Comparison of ENCODE assay signal across 8 cellular contexts in genomic region chr7:149838224-149838991, GRCh38. TPM values are rescaled to one million over a fixed set of nuclear protein-coding genes. Genes with fewer than 3 reads are reported as not detected.
A peak's percentile ranks its signal among the peaks of the same experiment; 100 is the strongest.
DNase-seq lines count a peak whose midpoint lies in the region; ATAC-seq, FAIRE-seq and TF ChIP-seq lines count a peak whose summit lies in the region.

Gene ZNF862, plus strand, starts transcription at chr7:149838375. Its CDS starts 237 bp downstream, at chr7:149838612.

- no peak for TF ChIP-seq CTCF in adrenal gland (IDR thresholded peaks at IDR 0.05)
- peak in 1 of 12 donors; percentile 22 for TF ChIP-seq CTCF in heart left ventricle (IDR thresholded peaks at IDR 0.05)
- peak in 2 of 6 experiments; percentile 19 to 27 for TF ChIP-seq CTCF in upper lobe of left lung (IDR thresholded peaks at IDR 0.05)

- intact Hi-C loops in adrenal gland (cut with DNase I) (no loop called here), heart left ventricle (cut with DNase I) (loop anchor here in 7 of 10 donors (2.0 to 10.0 kb wide), 8 partner anchors 34 to 554 kb away; partner anchors contain the start of genes ATP6V0E2 (in 4 of the 7) and ZNF467 (in 4 of the 7)), posterior cingulate gyrus (cut with DNase I) (loop anchor here (1.0 kb wide), 1 partner anchor 35 kb away; the partner anchor contains the start of gene ATP6V0E2)

- H3K27ac ChIP-seq in adrenal gland (peak within 1 kb of the TSS; percentile 28 to 91 (median 82)), heart left ventricle (peak within 1 kb of the TSS in 11 of 12 donors; percentile 79 to 96 (median 91)), upper lobe of left lung (peak within 1 kb of the TSS; percentile 85 to 94 (median 88))

- peaks cover 5 to 14% of the 10 kb centered on the region in 2 donors for H3K4me1 ChIP-seq in adrenal gland (replicated peaks in 1 of 2)
- H3K4me1 ChIP-seq in heart left ventricle, result peaks cover 0 to 17% (median 13%) of the 10 kb centered on the region in 12 donors
- H3K4me1 ChIP-seq in upper lobe of left lung, result peaks cover 5 to 17% (median 11%) of the 10 kb centered on the region in 4 donors

- DNase-seq in GM12892 (ENCODE audit: insufficient read length) (peak; percentile 98), NCI-H146 (lab: John Stamatoyannopoulos, UW) (peak; percentile 98), T-helper 1 cell (peak; percentile 89 to 98 (median 94)), adrenal gland (peak; percentile 97 to 99 (median 98)), heart left ventricle (peak; percentile 98 to 99 (median 99)), posterior cingulate gyrus (peak; percentile 95 to 100 (median 100)), upper lobe of left lung (peak; percentile 99 to 100)

- H3K36me3 ChIP-seq in adrenal gland (replicated peaks in 1 of 2) (no peaks in the 10 kb centered on the region), heart left ventricle (no peaks in the 10 kb centered on the region), upper lobe of left lung (no peaks in the 10 kb centered on the region)

- peak; percentile 74; the same call in 1 of the 2 replicates for TF ChIP-seq POLR2A in GM12892 (IDR thresholded peaks at IDR 0.05; ENCODE audit: low read depth, low read length)
- TF ChIP-seq POLR2A in adrenal gland (IDR thresholded peaks at IDR 0.05), result peak; percentile 50 to 83
- TF ChIP-seq POLR2A in heart left ventricle (IDR thresholded peaks at IDR 0.05), result peak in 1 of 2 donors; percentile 95
- peak in 2 of 4 donors; percentile 79 to 81 for TF ChIP-seq POLR2A in upper lobe of left lung (IDR thresholded peaks at IDR 0.05)

- TF ChIP-seq EP300 in upper lobe of left lung (IDR thresholded peaks at IDR 0.05), result no peak

- ATAC-seq in HG02852 (IDR thresholded peaks at IDR 0.05; ENCODE audit: unreplicated experiment) (peak; percentile 98), heart left ventricle (peak; percentile 99 to 100 (median 99)), upper lobe of left lung (ENCODE audit: low FRiP score in 2 of 2) (peak; percentile 99 to 100)

- H3K27me3 ChIP-seq in adrenal gland (no peaks in the 10 kb centered on the region), heart left ventricle (no peaks in the 10 kb centered on the region), upper lobe of left lung (no peaks in the 10 kb centered on the region)

- WGBS in adrenal gland, 4 donors, result 0% methylated on average over 4 to 85 of the region's 86 CpGs
- 0 to 1% (median 0%) methylated on average over 62 to 86 of the region's 86 CpGs for WGBS in heart left ventricle, 4 donors
- WGBS in upper lobe of left lung, 2 donors, result 0 to 1% methylated on average over 12 to 16 of the region's 86 CpGs

- FAIRE-seq in GM12892 (lab: Jason Lieb, UNC), result peak; percentile 99

- H3K4me3 ChIP-seq in adrenal gland (peak within 1 kb of the TSS; percentile 13 to 96 (median 72)), heart left ventricle (peak within 1 kb of the TSS; percentile 65 to 100 (median 90)), upper lobe of left lung (peak within 1 kb of the TSS; percentile 69 to 100 (median 83))

- H3K9me3 ChIP-seq in adrenal gland (replicated peaks in 1 of 3) (no peaks in the 10 kb centered on the region), heart left ventricle (no peaks in the 10 kb centered on the region), upper lobe of left lung (no peaks in the 10 kb centered on the region)

RNA-seq across cellular contexts. Expression of gene ZNF862, which starts in this region (rescaled TPM):
- 4.6 TPM for polyA plus RNA-seq in GM12892 (2012; ENCODE audit: missing spikeins)
- 10 to 100 TPM in 5 of 8 donors, 1 to 10 TPM in 3; 7.3 to 32.9 (median 14.1) TPM for total RNA-seq in adrenal gland
- polyA plus RNA-seq in adrenal gland, result 10 to 100 TPM in 2 of 3 donors, 1 to 10 TPM in 1; 8.0 to 17.5 (median 13.5) TPM
- total RNA-seq in heart left ventricle, result 10 to 100 TPM in 4 of 9 donors, 1 to 10 TPM in 5; 8.0 to 18.1 (median 9.8) TPM
- polyA plus RNA-seq in heart left ventricle, result 1 to 10 TPM; 6.9 TPM
- total RNA-seq in upper lobe of left lung, result 10 to 100 TPM in 5 of 6 donors, 1 to 10 TPM in 1; 7.1 to 31.4 (median 16.7) TPM

Comparison
In these comparisons a context has a peak if more than half of its experiments do, and no peak if none do; other contexts are left out.
1. Peak in every context shown above with its lines: DNase-seq, ATAC-seq, H3K4me3 ChIP-seq and H3K27ac ChIP-seq.
2. intact Hi-C loops: an anchor here in heart left ventricle (2.0 to 10.0 kb wide) and posterior cingulate gyrus (1.0 kb wide); none called in adrenal gland.